In genomic region chr7:29193316-29194205, GRCh38 we compare ENCODE assay signal across 10 cellular contexts. TPM values are rescaled to one million over a fixed set of nuclear protein-coding genes. Genes with fewer than 3 reads are reported as not detected.
DNase-seq lines count a peak whose midpoint lies in the region; ATAC-seq and TF ChIP-seq lines count a peak whose summit lies in the region.
"Had no signal": no experiment of that assay in that cellular context is flagged by ENCODE, and none has a peak within 500 bp of the region (broad histone marks: within the 10 kb centered on the region; RNA-seq: fewer than 3 reads in every experiment).

No MANE protein-coding gene starts in this region.

- ATAC-seq in right cardiac atrium: peak in 1 of 2 donors; percentile 31
- peak; percentile 3 to 7 (median 6) for ATAC-seq in psoas muscle
- no peak for ATAC-seq in GM18873 (IDR thresholded peaks at IDR 0.05; ENCODE audit: low FRiP score, unreplicated experiment)
- no peak for ATAC-seq in HG03565 (IDR thresholded peaks at IDR 0.05; ENCODE audit: unreplicated experiment)

- H3K4me3 ChIP-seq in right cardiac atrium (ENCODE audit: low read length) (peak overlapping the region; percentile 48), psoas muscle (peak overlapping the region; percentile 71)

- H3K27me3 ChIP-seq in right cardiac atrium (ENCODE audit: control insufficient read depth, insufficient read depth): no peaks in the 10 kb centered on the region
- H3K27me3 ChIP-seq in psoas muscle (ENCODE audit: insufficient read depth in 3 of 3, low read length in 2 of 3): peaks cover 0 to 2% (median 0%) of the 10 kb centered on the region in 3 donors

- TF ChIP-seq CTCF in psoas muscle (IDR thresholded peaks at IDR 0.05): no peak

- no peak overlapping the region for H3K27ac ChIP-seq in right cardiac atrium (ENCODE audit: low read length)
- H3K27ac ChIP-seq in psoas muscle: no peak overlapping the region

- DNase-seq in G401 (ENCODE audit: low spot score) (peak; percentile 69), SK-N-DZ (ENCODE audit: low spot score) (peak; percentile 22), right cardiac atrium (peak in 1 of 3 donors; percentile 48), psoas muscle (no peak), H4 (ENCODE audit: low spot score) (no peak)
- no peak for DNase-seq in stimulated activated naive CD4-positive, alpha-beta T cell (lab: John Stamatoyannopoulos, UW)
- DNase-seq: IMR-90 had no signal

- in situ Hi-C loops in G401 (cut with HindIII; ENCODE audit: low sequenced_read_pairs): no loop called here

- no peaks in the 10 kb centered on the region for H3K4me1 ChIP-seq in right cardiac atrium (ENCODE audit: control insufficient read depth, insufficient read depth, low read length)
- H3K4me1 ChIP-seq in psoas muscle: peaks cover 4% of the 10 kb centered on the region

- intact Hi-C loops in right cardiac atrium (cut with DNase I): loop anchor here in 2 of 4 donors (5.0 kb wide), 1 partner anchor 214 kb away; no protein-coding TSS in a partner anchor
- intact Hi-C loops in psoas muscle (cut with DNase I): loop anchor here in 1 of 2 donors (5.0 kb wide), 1 partner anchor 214 kb away; no protein-coding TSS in a partner anchor

- WGBS in right cardiac atrium: 37% methylated on average over 26 of the region's 26 CpGs
- 34 to 37% (median 36%) methylated on average over 26 of the region's 26 CpGs for WGBS in psoas muscle, 3 donors

- no peaks in the 10 kb centered on the region for H3K9me3 ChIP-seq in right cardiac atrium (ENCODE audit: control insufficient read depth, low read length)
- H3K9me3 ChIP-seq in psoas muscle: no peaks in the 10 kb centered on the region

- no peaks in the 10 kb centered on the region for H3K36me3 ChIP-seq in psoas muscle (ENCODE audit: insufficient read depth in 1 of 2, low read depth in 1 of 2)

RNA-seq across cellular contexts. Expression of gene CHN2, which starts 1.0 kb away (rescaled TPM):
- not detected in 2 replicates for total RNA-seq in G401 (2014; rRNA removed; shearing (Covaris generic))
- 13.8 and 22.4 TPM in 2 replicates for polyA plus RNA-seq in SK-N-DZ (2014; cell fraction: cytosol; rRNA removed)
- 6.8 and 12.9 TPM in 2 replicates for polyA plus RNA-seq in SK-N-DZ (2014; cell fraction: nucleus; rRNA removed)
- total RNA-seq in right cardiac atrium (1 to 10 TPM; 2.8 to 6.4 (median 4.5) TPM), psoas muscle (10 to 100 TPM in 1 of 4 donors, 1 to 10 TPM in 3; 2.3 to 18.1 (median 4.4) TPM)
- polyA plus RNA-seq in right cardiac atrium (2.0 TPM), psoas muscle (1 to 10 TPM in 2 of 3 donors, under 1 TPM in 1; 0.43 to 2.1 (median 1.2) TPM)
- total RNA-seq in H4 (2014; rRNA removed; shearing (Covaris generic)): 4.7 and 17.2 TPM in 2 replicates
- total RNA-seq: IMR-90 had no signal
- polyA plus RNA-seq: IMR-90 had no signal

RNA-seq across cellular contexts. Expression of gene CPVL, which starts 47.2 kb away (rescaled TPM):
- total RNA-seq in G401 (2014; rRNA removed; shearing (Covaris generic)): not detected in 2 replicates
- 29.0 and 32.4 TPM in 2 replicates for polyA plus RNA-seq in SK-N-DZ (2014; cell fraction: cytosol; rRNA removed)
- polyA plus RNA-seq in SK-N-DZ (2014; cell fraction: nucleus; rRNA removed): 13.0 and 20.8 TPM in 2 replicates
- total RNA-seq in right cardiac atrium: 10 to 100 TPM; 10.1 to 14.4 (median 11.7) TPM
- 3.2 TPM for polyA plus RNA-seq in right cardiac atrium
- total RNA-seq in psoas muscle: 10 to 100 TPM in 2 of 4 donors, 1 to 10 TPM in 2; 6.1 to 49.6 (median 16.8) TPM
- polyA plus RNA-seq in psoas muscle: 1 to 10 TPM; 1.6 to 5.5 (median 2.8) TPM
- 106 and 113 TPM in 2 replicates for total RNA-seq in H4 (2014; rRNA removed; shearing (Covaris generic))
- total RNA-seq: fibroblast of villous mesenchyme, IMR-90 had no signal
- polyA plus RNA-seq: IMR-90 had no signal

Comparison
In these comparisons a context has a peak if more than half of its experiments do, and no peak if none do; other contexts are left out.
1. DNase-seq: peak in G401 (single experiment) and SK-N-DZ (single experiment); none in psoas muscle (0 of 2), H4 (single experiment) and stimulated activated naive CD4-positive, alpha-beta T cell (0 of 6).
2. ATAC-seq: peak in psoas muscle (4 of 4); none in GM18873 (single experiment) and HG03565 (single experiment).